16 cellular contexts compared by ENCODE assay signal in genomic region chr9:36030871-36031270, GRCh38.
"Had no signal": no experiment of that assay in that cellular context is flagged by ENCODE, and none has a peak within 500 bp of the region (broad histone marks: within the 10 kb centered on the region; RNA-seq: fewer than 3 reads in every experiment).

No MANE protein-coding gene starts in this region.

- DNase-seq: cortex of kidney; dorsolateral prefrontal cortex; effector CD8-positive, alpha-beta T cell; kidney; left cardiac atrium; left ventricle myocardium superior; mesendoderm; naive thymus-derived CD4-positive, alpha-beta T cell; nephron progenitor cell; posterior cingulate gyrus; small intestine; stimulated activated CD4-positive, alpha-beta T cell treated with anti-CD3 and anti-CD28 coated beads, Interleukin-2, amount 100 ng/mL, for 48 hours; stimulated activated naive CD4-positive, alpha-beta T cell treated with Interleukin-2 at 50 U/mL for 16 hours; trophoblast cell had no signal

- H3K27ac Mint-ChIP-seq: naive thymus-derived CD4-positive, alpha-beta T cell; nephron progenitor cell had no signal

- H3K36me3 Mint-ChIP-seq: naive thymus-derived CD4-positive, alpha-beta T cell had no signal

- FAIRE-seq: kidney, small intestine had no signal

- H3K4me1 Mint-ChIP-seq: nephron progenitor cell had no signal

- H3K9me3 Mint-ChIP-seq: naive thymus-derived CD4-positive, alpha-beta T cell; nephron progenitor cell had no signal

- ATAC-seq: naive thymus-derived CD4-positive, alpha-beta T cell; sciatic nerve had no signal

- H3K27ac ChIP-seq: dorsolateral prefrontal cortex had no signal

- H3K4me3 ChIP-seq: dorsolateral prefrontal cortex, lung had no signal

- H3K27me3 ChIP-seq: dorsolateral prefrontal cortex had no signal

- H3K4me3 Mint-ChIP-seq: naive thymus-derived CD4-positive, alpha-beta T cell; nephron progenitor cell had no signal
